ENCODE assay signal across 8 cellular contexts in the genomic region with DNA sequence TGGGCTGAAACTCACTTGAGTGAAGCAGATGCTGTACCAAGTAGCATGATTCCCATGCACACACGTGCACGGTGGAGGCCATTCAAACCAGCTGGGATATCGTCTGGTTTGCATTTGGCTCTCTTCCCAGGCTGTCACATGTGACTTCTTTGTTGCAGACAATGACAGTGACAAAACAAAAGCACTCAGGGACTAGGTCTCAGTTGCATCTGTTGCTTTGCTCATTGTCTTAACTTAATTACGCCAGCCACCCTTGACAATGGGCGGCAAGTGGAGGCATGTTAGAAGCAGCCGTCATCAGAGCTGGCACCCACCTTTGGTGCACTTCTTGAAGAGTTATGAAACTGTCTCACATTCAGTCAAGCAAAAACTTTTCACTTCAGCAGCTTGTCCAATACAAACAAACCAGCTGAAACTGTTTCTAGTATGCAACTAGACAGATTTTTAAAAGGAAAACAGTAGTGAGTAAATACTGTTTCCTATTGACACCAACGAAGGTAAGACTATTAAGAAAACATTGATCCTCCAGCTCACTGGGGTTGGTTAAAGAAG.
DNase-seq lines count a peak whose midpoint lies in the region; ATAC-seq and TF ChIP-seq lines count a peak whose summit lies in the region.

No MANE protein-coding gene starts in this region.

- H3K27ac Mint-ChIP-seq in type B pancreatic cell (peak overlapping the region; percentile 18), progenitor cell of endocrine pancreas (no peak overlapping the region)

- no peaks in the 10 kb centered on the region for H3K9me3 ChIP-seq in right atrium auricular region

- H3K36me3 ChIP-seq in right atrium auricular region: no peaks in the 10 kb centered on the region

- no peaks in the 10 kb centered on the region for H3K9me3 Mint-ChIP-seq in type B pancreatic cell
- no peaks in the 10 kb centered on the region for H3K9me3 Mint-ChIP-seq in progenitor cell of endocrine pancreas (ENCODE audit: low read depth)

- H3K27me3 ChIP-seq in right atrium auricular region: no peaks in the 10 kb centered on the region

- intact Hi-C loops in Right ventricle myocardium superior (cut with DNase I): no loop called here

- H3K4me3 Mint-ChIP-seq in type B pancreatic cell (no peak overlapping the region), progenitor cell of endocrine pancreas (ENCODE audit: low read depth) (no peak overlapping the region)

- DNase-seq in Right ventricle myocardium superior (peak; percentile 44), right atrium auricular region (ENCODE audit: low spot score) (no peak), NCI-H510A (lab: John Stamatoyannopoulos, UW) (peak; percentile 90), fibroblast of the aortic adventitia (ENCODE audit: low read depth) (peak; percentile 6), type B pancreatic cell (ENCODE audit: extremely low spot score, unreplicated experiment) (no peak), SIG-M5 treated with dmso at 0.1 percent for 504 hours (lab: John Stamatoyannopoulos, UW; ENCODE audit: unreplicated experiment) (no peak), progenitor cell of endocrine pancreas (ENCODE audit: low spot score, unreplicated experiment) (no peak)

- ATAC-seq in Right ventricle myocardium superior (ENCODE audit: poor library complexity): peak; percentile 93
- ATAC-seq in HG02870 (IDR thresholded peaks at IDR 0.05; ENCODE audit: unreplicated experiment): no peak

- H3K4me1 Mint-ChIP-seq in type B pancreatic cell (ENCODE audit: unreplicated experiment) (peaks cover 6% of the 10 kb centered on the region), progenitor cell of endocrine pancreas (ENCODE audit: low read depth) (peaks cover 3% of the 10 kb centered on the region)

- TF ChIP-seq CTCF in right atrium auricular region (IDR thresholded peaks at IDR 0.05) (no peak), fibroblast of the aortic adventitia (IDR thresholded peaks at IDR 0.05; ENCODE audit: insufficient read depth, low read length) (no peak), type B pancreatic cell (conservative IDR thresholded peaks at IDR 0.05) (no peak), progenitor cell of endocrine pancreas (IDR thresholded peaks at IDR 0.05; ENCODE audit: unreplicated experiment) (no peak)

- H3K4me1 ChIP-seq in right atrium auricular region: peaks cover 0 to 11% of the 10 kb centered on the region in 2 donors

- no peak overlapping the region for H3K27ac ChIP-seq in right atrium auricular region

- no peak overlapping the region for H3K4me3 ChIP-seq in right atrium auricular region
- H3K4me3 ChIP-seq in fibroblast of the aortic adventitia (ENCODE audit: low read depth, low read length): no peak overlapping the region

- H3K27me3 Mint-ChIP-seq in type B pancreatic cell (peaks cover 2% of the 10 kb centered on the region), progenitor cell of endocrine pancreas (peaks cover 61% of the 10 kb centered on the region)

- H3K36me3 Mint-ChIP-seq in type B pancreatic cell (no peaks in the 10 kb centered on the region), progenitor cell of endocrine pancreas (ENCODE audit: insufficient read depth) (no peaks in the 10 kb centered on the region)

Comparison
In these comparisons a context has a peak if more than half of its experiments do, and no peak if none do; other contexts are left out.
1. DNase-seq: peak in Right ventricle myocardium superior (single experiment), NCI-H510A (single experiment) and fibroblast of the aortic adventitia (single experiment); none in right atrium auricular region (single experiment), type B pancreatic cell (single experiment), SIG-M5 treated with dmso at 0.1 percent for 504 hours (single experiment) and progenitor cell of endocrine pancreas (single experiment).